Comparison of ENCODE assay signal across 20 cellular contexts in genomic region chr3:125641901-125642300, GRCh38. TPM values are rescaled to one million over a fixed set of nuclear protein-coding genes. Genes with fewer than 3 reads are reported as not detected.
DNase-seq lines count a peak whose midpoint lies in the region; ATAC-seq and TF ChIP-seq lines count a peak whose summit lies in the region.
"Had no signal": no experiment of that assay in that cellular context is flagged by ENCODE, and none has a peak within 500 bp of the region (broad histone marks: within the 10 kb centered on the region; RNA-seq: fewer than 3 reads in every experiment).

No MANE protein-coding gene starts in this region.

- H3K36me3 ChIP-seq in right lobe of liver (no peaks in the 10 kb centered on the region), MG63 (no peaks in the 10 kb centered on the region), mesendoderm (ENCODE audit: control insufficient read depth, insufficient read depth, low read length) (no peaks in the 10 kb centered on the region)

- no peak overlapping the region for H2BK15ac ChIP-seq in mesendoderm (replicated peaks; ENCODE audit: low read depth)

- no peak overlapping the region for H2BK120ac ChIP-seq in mesendoderm (ENCODE audit: low read depth, low read length)

- H3K79me2 ChIP-seq in mesendoderm (ENCODE audit: control insufficient read depth, insufficient read depth, low read length), result no peaks in the 10 kb centered on the region

- H2AK5ac ChIP-seq in mesendoderm (ENCODE audit: low read length), result no peak overlapping the region

- peaks cover 0 to 3% of the 10 kb centered on the region in 2 donors for H3K36me3 Mint-ChIP-seq in CD14-positive monocyte
- H3K36me3 Mint-ChIP-seq: IgD-negative memory B cell had no signal

- no peak overlapping the region for H3K4me2 ChIP-seq in mesendoderm (ENCODE audit: low read length)
- H3K4me2 ChIP-seq: GM23338 had no signal

- H3K56ac ChIP-seq in mesendoderm (ENCODE audit: low read length), result no peak overlapping the region

- H3K27me3 Mint-ChIP-seq in CD14-positive monocyte (ENCODE audit: low read depth in 3 of 3), result peaks cover 0 to 4% (median 3%) of the 10 kb centered on the region in 3 donors
- H3K27me3 Mint-ChIP-seq: IgD-negative memory B cell had no signal

- peak overlapping the region in 4 of 7 donors; percentile 36 to 83 (median 60) for H3K27ac Mint-ChIP-seq in CD14-positive monocyte
- H3K27ac Mint-ChIP-seq: GM23338 had no signal

- peaks cover 19% of the 10 kb centered on the region for H3K4me1 Mint-ChIP-seq in CD14-positive monocyte
- H3K4me1 Mint-ChIP-seq: GM23338 had no signal

- no peak for TF ChIP-seq CTCF in CD14-positive monocyte (IDR thresholded peaks at IDR 0.05)
- no peak for TF ChIP-seq CTCF in right lobe of liver (IDR thresholded peaks at IDR 0.05)

- H4K8ac ChIP-seq in mesendoderm (ENCODE audit: low read depth, low read length), result no peak overlapping the region

- no peak overlapping the region for H4K5ac ChIP-seq in mesendoderm (ENCODE audit: low read length)

- intact Hi-C loops in CD14-positive monocyte (cut with micrococcal nuclease), result no loop called here
- intact Hi-C loops in right lobe of liver (cut with DNase I), result no loop called here

- no peak for TF ChIP-seq POLR2A in right lobe of liver (IDR thresholded peaks at IDR 0.05)

- H3K23ac ChIP-seq in mesendoderm (ENCODE audit: low read length), result no peak overlapping the region

- H3K9me3 ChIP-seq in right lobe of liver (no peaks in the 10 kb centered on the region), MG63 (peaks cover 3% of the 10 kb centered on the region)

- H3K27ac ChIP-seq in right lobe of liver (peak overlapping the region in 2 of 3 donors; percentile 58 to 82), mesendoderm (ENCODE audit: low read depth, low read length) (no peak overlapping the region)
- H3K27ac ChIP-seq: HL-60 had no signal

- H3K4me3 ChIP-seq in right lobe of liver (no peak overlapping the region), MG63 (no peak overlapping the region), mesendoderm (ENCODE audit: low read length) (no peak overlapping the region)
- H3K4me3 ChIP-seq: GM23338 had no signal

- no peak overlapping the region for H3K18ac ChIP-seq in mesendoderm (ENCODE audit: low read length)

- peaks cover 2 to 14% (median 11%) of the 10 kb centered on the region in 7 donors for H3K9me3 Mint-ChIP-seq in CD14-positive monocyte

- no peak overlapping the region for H2BK5ac ChIP-seq in mesendoderm (ENCODE audit: low read length)

- H3K79me1 ChIP-seq in mesendoderm (ENCODE audit: low read length), result no peaks in the 10 kb centered on the region

- peak; percentile 38 to 64 (median 56) for ATAC-seq in right lobe of liver
- ATAC-seq: GM23338, SK-N-SH treated with all-trans-retinoic acid at 6 μM for 48 hours had no signal

- no peak overlapping the region for H3K4me3 Mint-ChIP-seq in CD14-positive monocyte
- H3K4me3 Mint-ChIP-seq: GM23338, IgD-negative memory B cell had no signal

- H3K27me3 ChIP-seq in right lobe of liver (no peaks in the 10 kb centered on the region), MG63 (no peaks in the 10 kb centered on the region), mesendoderm (ENCODE audit: insufficient read depth, low read length, poor library complexity) (no peaks in the 10 kb centered on the region)

- peaks cover 0 to 46% (median 17%) of the 10 kb centered on the region in 4 donors for H3K4me1 ChIP-seq in right lobe of liver
- H3K4me1 ChIP-seq in mesendoderm (ENCODE audit: control insufficient read depth, low read depth, low read length), result no peaks in the 10 kb centered on the region

- no peak overlapping the region for H3K4ac ChIP-seq in mesendoderm (ENCODE audit: low read depth, low read length)

- DNase-seq in CD14-positive monocyte (ENCODE audit: low spot score) (no peak), MV-4-11 (lab: John Stamatoyannopoulos, UW) (peak; percentile 71), amniotic epithelial cell (ENCODE audit: low read depth) (peak; percentile 17), right lobe of liver (peak in 1 of 3 donors; percentile 46), MG63 (no peak), mesendoderm (no peak), ecto neural progenitor cell (ENCODE audit: low spot score) (no peak), occipital lobe (lab: John Stamatoyannopoulos, UW) (no peak)
- DNase-seq: C1 segment of cervical spinal cord, HCEC 1CT, Karpas-422, MM.1S, NCI-H1694 treated with DMSO at 0.1 percent for 48 hours, NCI-H2107, NCI-H524 treated with DMSO at 0.1 percent for 48 hours, SHP77 had no signal

- no peak overlapping the region for H3K9ac ChIP-seq in mesendoderm (ENCODE audit: low read length)

RNA-seq across cellular contexts. Expression of gene OSBPL11, which starts 46.6 kb away (rescaled TPM):
- 10 to 100 TPM; 23.7 to 34.4 TPM for polyA plus RNA-seq in CD14-positive monocyte
- 10 to 100 TPM in 5 of 6 experiments, 1 to 10 TPM in 1; 9.3 to 24.6 (median 13.4) TPM for total RNA-seq in right lobe of liver
- 10.0 and 11.6 TPM in 2 replicates for total RNA-seq in MG63 (2014; rRNA removed; shearing (Covaris generic); ENCODE audit: low replicate concordance)
- polyA plus RNA-seq in mesendoderm (2013, experiment 1 of 2), result 13.7 TPM
- 14.6 TPM for polyA plus RNA-seq in mesendoderm (2013, experiment 2 of 2)
- total RNA-seq in occipital lobe, result 26.8 TPM

Comparison
In these comparisons a context has a peak if more than half of its experiments do, and no peak if none do; other contexts are left out.
1. DNase-seq: peak in MV-4-11 (single experiment) and amniotic epithelial cell (single experiment); none in CD14-positive monocyte (single experiment), MG63 (single experiment), mesendoderm (single experiment), ecto neural progenitor cell (single experiment) and occipital lobe (single experiment).